In the genomic region with DNA sequence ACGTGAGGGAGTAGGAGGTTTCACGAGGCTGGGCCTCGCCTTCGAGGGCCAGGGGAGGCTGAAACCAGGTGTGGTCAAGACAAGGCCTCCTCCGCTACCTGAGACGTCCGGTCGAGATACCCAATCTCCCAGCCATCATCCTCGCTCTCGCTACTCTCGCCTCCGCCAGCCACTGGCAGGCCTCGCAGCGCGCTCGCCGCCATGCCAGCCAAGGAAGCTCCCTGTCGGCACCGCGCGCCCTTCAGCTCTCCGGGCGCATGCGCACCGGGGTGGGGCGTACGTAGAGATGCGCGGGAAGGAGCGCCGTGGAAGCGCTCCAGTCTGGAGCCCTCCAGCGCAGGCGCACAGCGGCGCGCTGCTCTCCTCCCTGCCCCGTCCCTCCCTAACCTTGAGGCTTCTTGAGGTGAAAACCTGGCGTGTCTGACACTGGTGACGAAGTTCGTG, we compare ENCODE assay signal across 1 cellular context.
TF ChIP-seq lines count a peak whose summit lies in the region.

A gene with protein sequence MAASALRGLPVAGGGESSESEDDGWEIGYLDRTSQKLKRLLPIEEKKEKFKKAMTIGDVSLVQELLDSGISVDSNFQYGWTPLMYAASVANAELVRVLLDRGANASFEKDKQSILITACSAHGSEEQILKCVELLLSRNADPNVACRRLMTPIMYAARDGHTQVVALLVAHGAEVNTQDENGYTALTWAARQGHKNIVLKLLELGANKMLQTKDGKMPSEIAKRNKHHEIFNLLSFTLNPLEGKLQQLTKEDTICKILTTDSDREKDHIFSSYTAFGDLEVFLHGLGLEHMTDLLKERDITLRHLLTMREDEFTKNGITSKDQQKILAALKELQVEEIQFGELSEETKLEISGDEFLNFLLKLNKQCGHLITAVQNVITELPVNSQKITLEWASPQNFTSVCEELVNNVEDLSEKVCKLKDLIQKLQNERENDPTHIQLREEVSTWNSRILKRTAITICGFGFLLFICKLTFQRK (minus strand): TSS at position 236 of the 444 bp plus-strand sequence. CDS start 33 bp downstream, at position 203.

TF ChIP-seq in H1, 55 proteins besides CTCF, POLR2A, EP300 and RAD21:
- no peak for TF ChIP-seq CBX5 (IDR thresholded peaks at IDR 0.05; ENCODE audit: low read depth, low read length)
- no peak for TF ChIP-seq ZNF274 (IDR thresholded peaks at IDR 0.05; ENCODE audit: borderline replicate concordance, extremely low read depth, low read length)
- no peak for TF ChIP-seq EGR1 (IDR thresholded peaks at IDR 0.05; ENCODE audit: borderline replicate concordance, low read depth, low read length)
- no peak for TF ChIP-seq RFX5 (IDR thresholded peaks at IDR 0.05; ENCODE audit: borderline replicate concordance, low read depth, low read length)
- no peak for TF ChIP-seq MAFK (IDR thresholded peaks at IDR 0.05; ENCODE audit: low read depth, low read length)
- TF ChIP-seq SRF (IDR thresholded peaks at IDR 0.05; ENCODE audit: low read depth, low read length): no peak
- TF ChIP-seq POU5F1 (IDR thresholded peaks at IDR 0.05; ENCODE audit: low read depth, low read length): no peak
- no peak for TF ChIP-seq EZH2 (IDR thresholded peaks at IDR 0.05; ENCODE audit: low read depth, low read length, severe bottlenecking)
- TF ChIP-seq YY1 (IDR thresholded peaks at IDR 0.05; ENCODE audit: low read depth, low read length): no peak
- no peak for TF ChIP-seq POLR2AphosphoS5 (IDR thresholded peaks at IDR 0.05; ENCODE audit: low read depth, low read length)
- no peak for TF ChIP-seq TEAD4 (IDR thresholded peaks at IDR 0.05; ENCODE audit: low read depth, low read length)
- TF ChIP-seq GTF2F1 (IDR thresholded peaks at IDR 0.05; ENCODE audit: borderline replicate concordance, low read depth, low read length): no peak
- TF ChIP-seq RNF2 (IDR thresholded peaks at IDR 0.05; ENCODE audit: borderline replicate concordance, low read depth, low read length, missing control alignments, poor library complexity, severe bottlenecking): no peak
- no peak for TF ChIP-seq SIX5 (IDR thresholded peaks at IDR 0.05; ENCODE audit: low read depth, low read length)
